17 cellular contexts compared by ENCODE assay signal in the genomic region with DNA sequence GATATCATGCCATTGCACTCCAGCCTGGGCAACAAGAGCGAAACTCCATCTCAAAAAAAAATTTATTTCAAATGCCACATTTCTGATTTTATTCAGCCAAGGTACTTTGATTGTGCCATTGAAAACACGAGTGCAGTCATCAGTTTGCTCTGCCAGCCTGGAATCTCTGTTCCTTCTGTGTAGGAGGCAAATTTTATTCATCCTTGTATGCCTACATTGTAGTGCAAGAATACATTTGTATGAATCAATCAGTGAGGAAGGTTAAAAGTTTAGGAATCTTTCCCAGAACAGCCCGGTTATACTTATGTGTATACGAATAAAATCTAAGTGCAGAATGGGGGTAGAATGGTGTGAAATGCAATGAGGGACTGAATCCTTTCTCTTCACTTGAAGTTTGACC. TPM values are rescaled to one million over a fixed set of nuclear protein-coding genes. Genes with fewer than 3 reads are reported as not detected.
DNase-seq lines count a peak whose midpoint lies in the region; ATAC-seq, FAIRE-seq and TF ChIP-seq lines count a peak whose summit lies in the region.
"Had no signal": no experiment of that assay in that cellular context is flagged by ENCODE, and none has a peak within 500 bp of the region (broad histone marks: within the 10 kb centered on the region; RNA-seq: fewer than 3 reads in every experiment).

No MANE protein-coding gene starts in this region.

- peaks cover 42% of the 10 kb centered on the region for H3K27me3 Mint-ChIP-seq in activated T-helper 1 cell treated with anti-CD3 and anti-CD28 coated beads, Interleukin-12 subunit alpha, Interleukin-12 subunit beta, Interleukin-2, Interleukin-4 antibody, amounts not matched to agents 30 ng/mL and 10 ng/mL and 1 ng/mL, durations not matched to agents 14 hours and 24 hours and 36 hours (ENCODE audit: insufficient read depth)
- H3K27me3 Mint-ChIP-seq in naive B cell: peaks cover 55 to 74% (median 72%) of the 10 kb centered on the region in 3 donors

- H3K27ac Mint-ChIP-seq in activated T-helper 1 cell treated with anti-CD3 and anti-CD28 coated beads, Interleukin-12 subunit alpha, Interleukin-12 subunit beta, Interleukin-2, Interleukin-4 antibody, amounts not matched to agents 30 ng/mL and 10 ng/mL and 1 ng/mL, durations not matched to agents 14 hours and 24 hours and 36 hours: no peak overlapping the region
- H3K27ac Mint-ChIP-seq in naive B cell: no peak overlapping the region

- no peak for TF ChIP-seq EP300 in HepG2 (IDR thresholded peaks at IDR 0.05; ENCODE audit: low read depth in 2 of 2, low read length in 2 of 2)
- no peak for TF ChIP-seq EP300 in HepG2 (CRISPR knock-in tag; IDR thresholded peaks at IDR 0.05; ENCODE audit: borderline replicate concordance)

- H4K20me1 ChIP-seq in HepG2 (ENCODE audit: insufficient read depth, low read length): peaks cover 2% of the 10 kb centered on the region

- no peak for TF ChIP-seq CTCF in HepG2 (CRISPR knock-in tag; IDR thresholded peaks at IDR 0.05)
- no peak for TF ChIP-seq CTCF in right lobe of liver (IDR thresholded peaks at IDR 0.05)

- CTCF ChIA-PET in HepG2 (lab: Yijun Ruan, JAX; ENCODE audit: low intra/inter-chr PET ratio, low total read pairs): no interaction called here

- H3K27me3 ChIP-seq in HepG2 (ENCODE audit: control insufficient read depth in 1 of 2, insufficient read depth in 2 of 2, low read length in 2 of 2) (no peaks in the 10 kb centered on the region), right lobe of liver (no peaks in the 10 kb centered on the region)
- H3K27me3 ChIP-seq: brain microvascular endothelial cell, SJSA1, vagina had no signal

- POLR2A ChIA-PET in HepG2 (lab: Yijun Ruan, JAX): interaction anchor here (1.6 to 3.7 kb wide), 2 partner anchors 9 to 41 kb away, joined by 5 to 93 read pairs; no protein-coding TSS in a partner anchor

- 56% methylated on average over 4 of the region's 4 CpGs for WGBS in HepG2 (ENCODE audit: low lambda C conversion rate)
- WGBS in right lobe of liver (ENCODE audit: insufficient coverage, low coverage, low lambda C conversion rate, missing lambda C conversion rate): 67% methylated on average over 4 of the region's 4 CpGs

- H3K4me3 Mint-ChIP-seq in activated T-helper 1 cell treated with anti-CD3 and anti-CD28 coated beads, Interleukin-12 subunit alpha, Interleukin-12 subunit beta, Interleukin-2, Interleukin-4 antibody, amounts not matched to agents 30 ng/mL and 10 ng/mL and 1 ng/mL, durations not matched to agents 14 hours and 24 hours and 36 hours: peak overlapping the region; percentile 57
- H3K4me3 Mint-ChIP-seq in naive B cell: peak overlapping the region in 6 of 8 donors; percentile 59 to 85 (median 76)

- no peaks in the 10 kb centered on the region; a peak in 1 of 5 replicates for H3K36me3 ChIP-seq in HepG2 (replicated peaks in 1 of 2; ENCODE audit: control insufficient read depth in 1 of 2, insufficient read depth in 2 of 2, low read length in 2 of 2)
- H3K36me3 ChIP-seq in right lobe of liver: no peaks in the 10 kb centered on the region
- H3K36me3 ChIP-seq: brain microvascular endothelial cell, esophagus squamous epithelium, heart right ventricle, vagina had no signal

- FAIRE-seq in HepG2 (lab: Jason Lieb, UNC): no peak

- no TSS peak for BruUV-seq in HepG2 (replicated peaks; lab: Mats Ljungman, UMichigan)

- peak overlapping the region; percentile 76 for H2AFZ ChIP-seq in HepG2 (ENCODE audit: low read length)

- peaks cover 28% of the 10 kb centered on the region for H3K4me1 Mint-ChIP-seq in activated T-helper 1 cell treated with anti-CD3 and anti-CD28 coated beads, Interleukin-12 subunit alpha, Interleukin-12 subunit beta, Interleukin-2, Interleukin-4 antibody, amounts not matched to agents 30 ng/mL and 10 ng/mL and 1 ng/mL, durations not matched to agents 14 hours and 24 hours and 36 hours (ENCODE audit: low read depth)
- peaks cover 20 to 29% (median 21%) of the 10 kb centered on the region in 3 donors for H3K4me1 Mint-ChIP-seq in naive B cell

- H3K36me3 Mint-ChIP-seq in activated T-helper 1 cell treated with anti-CD3 and anti-CD28 coated beads, Interleukin-12 subunit alpha, Interleukin-12 subunit beta, Interleukin-2, Interleukin-4 antibody, amounts not matched to agents 30 ng/mL and 10 ng/mL and 1 ng/mL, durations not matched to agents 14 hours and 24 hours and 36 hours (ENCODE audit: low read depth): peaks cover 4% of the 10 kb centered on the region
- peaks cover 0 to 5% of the 10 kb centered on the region in 2 donors for H3K36me3 Mint-ChIP-seq in naive B cell

- TF ChIP-seq RAD21 in HepG2 (CRISPR knock-in tag; IDR thresholded peaks at IDR 0.05): no peak

- no peak overlapping the region for H3K9ac ChIP-seq in HepG2 (ENCODE audit: insufficient read depth, low read depth, low read length)

- DNase-seq in HepG2 (ENCODE audit: low spot score): no peak
- no peak for DNase-seq in right lobe of liver
- DNase-seq in activated T-helper 1 cell treated with anti-CD3 and anti-CD28 coated beads, Interleukin-12 subunit alpha, Interleukin-12 subunit beta, Interleukin-2, Interleukin-4 antibody, amounts not matched to agents 30 ng/mL and 10 ng/mL and 1 ng/mL, durations not matched to agents 14 hours and 24 hours and 36 hours (ENCODE audit: low spot score): no peak
- DNase-seq in naive B cell: no peak
- DNase-seq in NCI-H1105 treated with DMSO at 0.1 percent for 48 hours (lab: John Stamatoyannopoulos, UW): no peak
- DNase-seq in RKO (ENCODE audit: low spot score): no peak
- DNase-seq in NCI-H1436 (lab: John Stamatoyannopoulos, UW): no peak
- no peak for DNase-seq in HCEC 1CT
- DNase-seq: activated CD8-positive, alpha-beta memory T cell treated with anti-CD3 and anti-CD28 coated beads for 24 hours; activated gamma-delta T cell; brain microvascular endothelial cell; dorsolateral prefrontal cortex; esophagus squamous epithelium; heart right ventricle; NCI-H187 treated with DMSO at 0.1 percent for 48 hours had no signal

- H3K4me2 ChIP-seq in HepG2 (ENCODE audit: low read depth, low read length): peak overlapping the region; percentile 91

- H3K4me1 ChIP-seq in HepG2 (ENCODE audit: insufficient read depth, low read length): peaks cover 51% of the 10 kb centered on the region
- no peaks in the 10 kb centered on the region for H3K4me1 ChIP-seq in right lobe of liver

- H3K9me3 ChIP-seq in HepG2 (ENCODE audit: low read length) (no peaks in the 10 kb centered on the region), right lobe of liver (no peaks in the 10 kb centered on the region)
- H3K9me3 ChIP-seq: esophagus squamous epithelium, heart right ventricle, SJSA1, vagina had no signal

- intact Hi-C loops in HepG2 (cut with micrococcal nuclease; ENCODE audit: unreplicated experiment): no loop called here
- intact Hi-C loops in right lobe of liver (cut with DNase I): no loop called here
- intact Hi-C loops in activated T-helper 1 cell treated with anti-CD3 and anti-CD28 coated beads, Interleukin-12 subunit alpha, Interleukin-12 subunit beta, Interleukin-2, Interleukin-4 antibody, amounts not matched to agents 30 ng/mL and 10 ng/mL and 1 ng/mL, durations not matched to agents 14 hours and 24 hours and 36 hours (cut with micrococcal nuclease): no loop called here

- no peaks in the 10 kb centered on the region for H3K9me3 Mint-ChIP-seq in activated T-helper 1 cell treated with anti-CD3 and anti-CD28 coated beads, Interleukin-12 subunit alpha, Interleukin-12 subunit beta, Interleukin-2, Interleukin-4 antibody, amounts not matched to agents 30 ng/mL and 10 ng/mL and 1 ng/mL, durations not matched to agents 14 hours and 24 hours and 36 hours
- H3K9me3 Mint-ChIP-seq in naive B cell: peaks cover 0 to 6% (median 0%) of the 10 kb centered on the region in 7 donors

- H3K27ac ChIP-seq in HepG2 (ENCODE audit: extremely low read length, insufficient read depth, low read length): no peak overlapping the region
- H3K27ac ChIP-seq in right lobe of liver: no peak overlapping the region
- H3K27ac ChIP-seq: brain microvascular endothelial cell, dorsolateral prefrontal cortex, SJSA1, vagina had no signal

- H3K4me3 ChIP-seq in HepG2 (replicated peaks in 1 of 3; ENCODE audit: insufficient read depth in 1 of 3, low read depth in 2 of 3, low read length in 3 of 3): no peak overlapping the region
- no peak overlapping the region for H3K4me3 ChIP-seq in right lobe of liver

- in situ Hi-C loops in HepG2 (cut with HindIII; ENCODE audit: extremely low pct_ligation_motif_present, low pct_unique_long_range_greater_than_20kb): no loop called here

- H3K79me2 ChIP-seq in HepG2 (ENCODE audit: insufficient read depth, low read length): peaks cover 32% of the 10 kb centered on the region

- TF ChIP-seq POLR2A in HepG2 (IDR thresholded peaks at IDR 0.05; ENCODE audit: insufficient read depth in 1 of 2, low read depth in 2 of 2, low read length in 2 of 2) (no peak), right lobe of liver (IDR thresholded peaks at IDR 0.05) (no peak)

- ATAC-seq in HepG2 (no peak), right lobe of liver (no peak), naive B cell (ENCODE audit: low read depth in 2 of 2) (no peak)

RNA-seq across cellular contexts. Expression of gene TET1, which starts 0.9 kb away (rescaled TPM):
- total RNA-seq in HepG2 (2016; rRNA removed; fragmentation: Illumina TruSeq; extraction: Trizol) (7.3 and 10.6 TPM in 2 replicates), right lobe of liver (under 1 TPM; 0.62 to 0.86 (median 0.67) TPM)
- 3.8 and 4.4 TPM in 2 replicates for total RNA-seq in HepG2 (2016; cell fraction: cytosol; rRNA removed; fragmentation: Illumina TruSeq; extraction: Trizol; ENCODE audit: low read depth)
- total RNA-seq in HepG2 (2016; cell fraction: insoluble cytoplasmic fraction; rRNA removed; fragmentation: Illumina TruSeq; extraction: Trizol): 7.1 and 9.6 TPM in 2 replicates
- total RNA-seq in HepG2 (2016; cell fraction: membrane; rRNA removed; fragmentation: Illumina TruSeq; extraction: Trizol): 8.1 and 9.5 TPM in 2 replicates
- 9.9 and 12.1 TPM in 2 replicates for total RNA-seq in HepG2 (2016; cell fraction: nucleus; rRNA removed; fragmentation: Illumina TruSeq; extraction: Trizol)
- polyA plus RNA-seq in HepG2 (2011; rRNA removed) (4.7 and 6.9 TPM in 2 replicates), naive B cell (ENCODE audit: low read depth in 6 of 6) (under 1 TPM in 5 of 6 donors, not detected in 1; 0.58 to 0.97 (median 0.64) TPM)
- 2.9 and 3.5 TPM in 2 replicates for polyA plus RNA-seq in HepG2 (2011; cell fraction: cytosol; rRNA removed)
- 4.1 and 4.6 TPM in 2 replicates for polyA plus RNA-seq in HepG2 (2011; cell fraction: nucleus; rRNA removed)
- 4.5 and 7.0 TPM in 2 replicates for polyA plus RNA-seq in HepG2 (2012)
- polyA plus RNA-seq in HepG2 (2016; cell fraction: cytosol; fragmentation: Illumina TruSeq; extraction: Trizol; ENCODE audit: low read depth): 0.29 and 0.33 TPM in 2 replicates
- polyA plus RNA-seq in HepG2 (2016; cell fraction: insoluble cytoplasmic fraction; fragmentation: Illumina TruSeq; extraction: Trizol; ENCODE audit: low read depth): 6.2 and 6.4 TPM in 2 replicates
- 1.1 and 1.2 TPM in 2 replicates for polyA plus RNA-seq in HepG2 (2016; cell fraction: membrane; fragmentation: Illumina TruSeq; extraction: Trizol; ENCODE audit: low read depth)
- 5.5 and 5.9 TPM in 2 replicates for polyA plus RNA-seq in HepG2 (2016; cell fraction: nucleus; fragmentation: Illumina TruSeq; extraction: Trizol; ENCODE audit: insufficient read depth, low read depth)
- polyA minus RNA-seq in HepG2 (2011; rRNA and poly(A)+ RNA removed; ENCODE audit: low replicate concordance): 0.07 and 21.8 TPM in 2 replicates
- 18.3 and 21.8 TPM in 2 replicates for polyA minus RNA-seq in HepG2 (2011; cell fraction: cytosol; rRNA and poly(A)+ RNA removed)
- 44.1 and 46.4 TPM in 2 replicates for polyA minus RNA-seq in HepG2 (2011; cell fraction: nucleus; rRNA and poly(A)+ RNA removed)
- total RNA-seq in activated T-helper 1 cell treated with anti-CD3 and anti-CD28 coated beads, Interleukin-12 subunit alpha, Interleukin-12 subunit beta, Interleukin-2, Interleukin-4 antibody, amounts not matched to agents 30 ng/mL and 10 ng/mL and 1 ng/mL, durations not matched to agents 14 hours and 24 hours and 36 hours: 0.71 and 0.73 TPM in 2 replicates

RNA-seq across cellular contexts. Expression of gene SLC25A16, which starts 31.9 kb away (rescaled TPM):
- total RNA-seq in HepG2 (2016; rRNA removed; fragmentation: Illumina TruSeq; extraction: Trizol): 13.9 and 15.5 TPM in 2 replicates
- 42.6 and 46.8 TPM in 2 replicates for total RNA-seq in HepG2 (2016; cell fraction: cytosol; rRNA removed; fragmentation: Illumina TruSeq; extraction: Trizol; ENCODE audit: low read depth)
- 11.2 and 13.5 TPM in 2 replicates for total RNA-seq in HepG2 (2016; cell fraction: insoluble cytoplasmic fraction; rRNA removed; fragmentation: Illumina TruSeq; extraction: Trizol)
- total RNA-seq in HepG2 (2016; cell fraction: membrane; rRNA removed; fragmentation: Illumina TruSeq; extraction: Trizol): 15.6 and 17.9 TPM in 2 replicates
- 17.7 and 19.1 TPM in 2 replicates for total RNA-seq in HepG2 (2016; cell fraction: nucleus; rRNA removed; fragmentation: Illumina TruSeq; extraction: Trizol)
- 7.8 and 9.9 TPM in 2 replicates for polyA plus RNA-seq in HepG2 (2011; rRNA removed)
- polyA plus RNA-seq in HepG2 (2011; cell fraction: cytosol; rRNA removed): 2.4 and 3.5 TPM in 2 replicates
- polyA plus RNA-seq in HepG2 (2011; cell fraction: nucleus; rRNA removed): 11.1 and 15.8 TPM in 2 replicates
- polyA plus RNA-seq in HepG2 (2012): 5.6 and 8.4 TPM in 2 replicates
- 4.3 and 4.4 TPM in 2 replicates for polyA plus RNA-seq in HepG2 (2016; cell fraction: cytosol; fragmentation: Illumina TruSeq; extraction: Trizol; ENCODE audit: low read depth)
- polyA plus RNA-seq in HepG2 (2016; cell fraction: insoluble cytoplasmic fraction; fragmentation: Illumina TruSeq; extraction: Trizol; ENCODE audit: low read depth): 8.9 and 9.4 TPM in 2 replicates
- polyA plus RNA-seq in HepG2 (2016; cell fraction: membrane; fragmentation: Illumina TruSeq; extraction: Trizol; ENCODE audit: low read depth): 7.3 TPM in 2 replicates
- polyA plus RNA-seq in HepG2 (2016; cell fraction: nucleus; fragmentation: Illumina TruSeq; extraction: Trizol; ENCODE audit: insufficient read depth, low read depth): 35.4 and 42.3 TPM in 2 replicates
- 12.3 and 16.9 TPM in 2 replicates for polyA minus RNA-seq in HepG2 (2011; rRNA and poly(A)+ RNA removed; ENCODE audit: low replicate concordance)
- 6.4 and 9.0 TPM in 2 replicates for polyA minus RNA-seq in HepG2 (2011; cell fraction: cytosol; rRNA and poly(A)+ RNA removed)
- 9.4 and 17.0 TPM in 2 replicates for polyA minus RNA-seq in HepG2 (2011; cell fraction: nucleus; rRNA and poly(A)+ RNA removed)
- 10 to 100 TPM; 13.9 to 36.9 (median 23.2) TPM for total RNA-seq in right lobe of liver
- 15.9 and 19.4 TPM in 2 replicates for total RNA-seq in activated T-helper 1 cell treated with anti-CD3 and anti-CD28 coated beads, Interleukin-12 subunit alpha, Interleukin-12 subunit beta, Interleukin-2, Interleukin-4 antibody, amounts not matched to agents 30 ng/mL and 10 ng/mL and 1 ng/mL, durations not matched to agents 14 hours and 24 hours and 36 hours
- 10 to 100 TPM in 1 of 6 donors, 1 to 10 TPM in 5; 3.6 to 11.0 (median 5.1) TPM for polyA plus RNA-seq in naive B cell (ENCODE audit: low read depth in 6 of 6)
